9 cellular contexts compared by ENCODE assay signal in the genomic region with DNA sequence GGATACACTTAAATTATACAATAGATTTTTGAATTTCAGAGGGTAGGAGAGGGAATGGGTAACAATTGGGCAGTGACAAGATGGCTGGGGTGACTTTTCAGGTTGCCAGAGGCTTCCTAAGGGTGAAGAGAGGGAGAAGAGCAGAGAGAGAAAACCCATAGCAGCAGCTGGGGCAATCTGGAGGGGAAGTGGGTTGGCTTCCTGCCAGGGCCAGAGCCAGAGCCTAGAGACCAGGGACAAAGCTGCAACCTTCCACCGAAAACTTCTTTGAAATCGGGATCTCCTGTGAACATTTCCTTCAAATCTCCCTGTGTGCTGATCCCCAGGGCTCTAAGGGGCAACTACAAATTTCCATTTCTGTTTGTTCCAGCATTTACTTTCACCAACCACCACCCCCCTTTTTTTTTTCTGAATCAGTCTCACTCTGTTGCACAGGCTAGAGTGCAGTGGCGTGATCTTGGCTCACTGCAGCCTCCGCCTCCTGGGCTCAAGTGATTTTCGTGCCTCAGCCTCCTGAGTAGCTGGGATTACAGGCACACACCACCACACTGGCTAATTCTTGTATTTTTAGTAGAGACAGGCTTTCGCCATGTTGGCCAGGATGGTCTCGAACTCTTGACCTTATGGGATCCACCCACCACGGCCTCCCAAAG. TPM values are rescaled to one million over a fixed set of nuclear protein-coding genes. Genes with fewer than 3 reads are reported as not detected.
DNase-seq lines count a peak whose midpoint lies in the region; ATAC-seq and TF ChIP-seq lines count a peak whose summit lies in the region.
"Had no signal": no experiment of that assay in that cellular context is flagged by ENCODE, and none has a peak within 500 bp of the region (broad histone marks: within the 10 kb centered on the region; RNA-seq: fewer than 3 reads in every experiment).

No MANE protein-coding gene starts in this region.

- CTCF ChIA-PET in naive thymus-derived CD4-positive, alpha-beta T cell (lab: Charles Lee): interaction anchor here (0.8 to 2.3 kb wide), 2 partner anchors 12 to 27 kb away, joined by 3 to 6 read pairs; partner anchors contain the start of gene KHK
- CTCF ChIA-PET in PC-9 (lab: Charles Lee): no interaction called here

- no peaks in the 10 kb centered on the region for H3K27me3 Mint-ChIP-seq in naive thymus-derived CD4-positive, alpha-beta T cell

- H3K4me1 ChIP-seq in naive thymus-derived CD4-positive, alpha-beta T cell (ENCODE audit: control insufficient read depth in 2 of 2, insufficient read depth in 2 of 2, low read length in 2 of 2): peaks cover 21 to 26% of the 10 kb centered on the region in 2 donors
- H3K4me1 ChIP-seq in PC-9 (replicated peaks; ENCODE audit: insufficient read depth): peaks cover 3% of the 10 kb centered on the region

- H4K20me1 ChIP-seq in PC-9 (ENCODE audit: insufficient read depth): no peaks in the 10 kb centered on the region

- peaks cover 0 to 11% (median 0%) of the 10 kb centered on the region in 5 donors for H3K36me3 Mint-ChIP-seq in naive thymus-derived CD4-positive, alpha-beta T cell

- H3K79me2 ChIP-seq in PC-9 (ENCODE audit: low read depth): peaks cover 10% of the 10 kb centered on the region

- H3K36me3 ChIP-seq in GM06990 (ENCODE audit: control insufficient read depth, insufficient read depth, low read length): no peaks in the 10 kb centered on the region
- peaks cover 0 to 7% (median 0%) of the 10 kb centered on the region in 3 experiments for H3K36me3 ChIP-seq in naive thymus-derived CD4-positive, alpha-beta T cell (ENCODE audit: control insufficient read depth in 2 of 3, insufficient read depth in 3 of 3, low read length in 3 of 3)
- H3K36me3 ChIP-seq in PC-9 (ENCODE audit: low read depth): no peaks in the 10 kb centered on the region
- H3K36me3 ChIP-seq: right lobe of liver had no signal

- intact Hi-C loops in naive thymus-derived CD4-positive, alpha-beta T cell (cut with micrococcal nuclease): loop anchor here (1.0 to 10.0 kb wide), 3 partner anchors 24 to 1679 kb away; partner anchors contain the start of genes AGBL5 (in 1 of the 2), CCDC121 (in 1 of the 2), GPN1 (in 1 of the 2) and PPP1CB (in 1 of the 2)
- intact Hi-C loops in PC-9 (cut with micrococcal nuclease; ENCODE audit: unreplicated experiment): no loop called here

- peak overlapping the region; percentile 44 for H3K27ac ChIP-seq in naive thymus-derived CD4-positive, alpha-beta T cell (ENCODE audit: low read depth, low read length)
- H3K27ac ChIP-seq in PC-9: no peak overlapping the region

- ATAC-seq in naive thymus-derived CD4-positive, alpha-beta T cell: no peak
- ATAC-seq in GM18867 (IDR thresholded peaks at IDR 0.05; ENCODE audit: unreplicated experiment): no peak
- ATAC-seq: right lobe of liver had no signal

- no peak for TF ChIP-seq CTCF in GM06990 (IDR thresholded peaks at IDR 0.05; ENCODE audit: insufficient read depth, low read length, poor library complexity, severe bottlenecking)
- no peak for TF ChIP-seq CTCF in PC-9 (conservative IDR thresholded peaks at IDR 0.05)

- H2AFZ ChIP-seq in PC-9: no peak overlapping the region

- H3K4me3 Mint-ChIP-seq in naive thymus-derived CD4-positive, alpha-beta T cell: peak overlapping the region; percentile 48 to 84 (median 62)

- peak overlapping the region; percentile 63 to 95 (median 82) for H3K27ac Mint-ChIP-seq in naive thymus-derived CD4-positive, alpha-beta T cell

- H3K4me1 Mint-ChIP-seq in naive thymus-derived CD4-positive, alpha-beta T cell: peaks cover 35 to 66% (median 61%) of the 10 kb centered on the region in 7 donors

- in situ Hi-C loops in G401 (cut with HindIII; ENCODE audit: low sequenced_read_pairs): no loop called here

- H3K4me3 ChIP-seq in GM06990 (replicated peaks; ENCODE audit: low read depth, low read length) (no peak overlapping the region), PC-9 (no peak overlapping the region)
- no peak overlapping the region for H3K4me3 ChIP-seq in naive thymus-derived CD4-positive, alpha-beta T cell (ENCODE audit: low read length)
- H3K4me3 ChIP-seq: right lobe of liver had no signal

- H3K9me2 ChIP-seq in PC-9 (ENCODE audit: insufficient read depth): no peaks in the 10 kb centered on the region

- no peaks in the 10 kb centered on the region for H3K9me3 ChIP-seq in naive thymus-derived CD4-positive, alpha-beta T cell (ENCODE audit: control insufficient read depth in 2 of 3, low read length in 3 of 3)
- no peaks in the 10 kb centered on the region for H3K9me3 ChIP-seq in PC-9 (ENCODE audit: insufficient read depth, low read depth)
- H3K9me3 ChIP-seq: right lobe of liver had no signal

- DNase-seq in GM06990 (ENCODE audit: extremely low read depth, insufficient read length): peak; percentile 52
- peak; percentile 52 for DNase-seq in NCI-H69 (lab: John Stamatoyannopoulos, UW)
- DNase-seq in activated gamma-delta T cell treated with anti-CD3 and anti-CD28 coated beads, Interleukin-2, amount 50 U/mL, for 16 hours (ENCODE audit: low read depth): peak; percentile 30
- DNase-seq in naive thymus-derived CD4-positive, alpha-beta T cell: peak in 8 of 9 donors; percentile 47 to 69 (median 62)
- DNase-seq in PC-9: no peak
- DNase-seq in G401 (ENCODE audit: low spot score): no peak
- DNase-seq in midbrain (lab: John Stamatoyannopoulos, UW): no peak

- H3K27me3 ChIP-seq in GM06990 (replicated peaks; ENCODE audit: control insufficient read depth, insufficient read depth, low read length) (no peaks in the 10 kb centered on the region), PC-9 (ENCODE audit: insufficient read depth, low read depth) (peaks cover 18% of the 10 kb centered on the region)
- H3K27me3 ChIP-seq in naive thymus-derived CD4-positive, alpha-beta T cell (ENCODE audit: control insufficient read depth in 2 of 2, insufficient read depth in 2 of 2, low read length in 2 of 2): no peaks in the 10 kb centered on the region
- H3K27me3 ChIP-seq: right lobe of liver had no signal

- peaks cover 9% of the 10 kb centered on the region; the same call in 1 of the 2 replicates for H3F3A ChIP-seq in PC-9 (ENCODE audit: insufficient read depth, low read depth)

- no TSS peak for BruUV-seq in PC-9 (replicated peaks; lab: Mats Ljungman, UMichigan)

- H3K4me2 ChIP-seq in PC-9: no peak overlapping the region

- POLR2A ChIA-PET in naive thymus-derived CD4-positive, alpha-beta T cell (lab: Charles Lee): interaction anchor here (6.1 to 11.3 kb wide), 2 partner anchors 10 to 22 kb away, joined by 134 to 216 read pairs; partner anchors contain the start of genes AGBL5 and KHK
- POLR2A ChIA-PET in PC-9 (lab: Charles Lee; ENCODE audit: unreplicated experiment): no interaction called here

- no peaks in the 10 kb centered on the region for H3K9me3 Mint-ChIP-seq in naive thymus-derived CD4-positive, alpha-beta T cell

RNA-seq across cellular contexts. Expression of gene EMILIN1, which starts 3.1 kb away (rescaled TPM):
- 1 to 10 TPM in 1 of 5 experiments, under 1 TPM in 4; 0.35 to 1.4 (median 0.61) TPM for total RNA-seq in naive thymus-derived CD4-positive, alpha-beta T cell
- polyA plus RNA-seq in naive thymus-derived CD4-positive, alpha-beta T cell: 1 to 10 TPM in 1 of 2 donors, under 1 TPM in 1; 0.89 to 1.1 TPM
- 0.83 and 1.6 TPM in 2 replicates for total RNA-seq in PC-9 (2021)
- 2.3 and 3.9 TPM in 2 replicates for total RNA-seq in G401 (2014; rRNA removed; shearing (Covaris generic))

RNA-seq across cellular contexts. Expression of gene OST4, which starts 3.9 kb away (rescaled TPM):
- total RNA-seq in naive thymus-derived CD4-positive, alpha-beta T cell: 100 to 1,000 TPM; 241 to 398 (median 263) TPM
- 100 to 1,000 TPM; 747 to 884 TPM for polyA plus RNA-seq in naive thymus-derived CD4-positive, alpha-beta T cell
- 165 and 166 TPM in 2 replicates for total RNA-seq in PC-9 (2021)
- total RNA-seq in G401 (2014; rRNA removed; shearing (Covaris generic)): 339 and 392 TPM in 2 replicates

RNA-seq across cellular contexts. Expression of gene KHK, which starts 11.2 kb away (rescaled TPM):
- total RNA-seq in naive thymus-derived CD4-positive, alpha-beta T cell: 10 to 100 TPM in 1 of 5 experiments, 1 to 10 TPM in 4; 5.8 to 13.8 (median 6.2) TPM
- 1 to 10 TPM; 7.6 to 8.8 TPM for polyA plus RNA-seq in naive thymus-derived CD4-positive, alpha-beta T cell
- total RNA-seq in PC-9 (2021): 4.4 and 10.4 TPM in 2 replicates
- 2.4 and 7.3 TPM in 2 replicates for total RNA-seq in G401 (2014; rRNA removed; shearing (Covaris generic))

RNA-seq across cellular contexts. Expression of gene AGBL5, which starts 23.9 kb away (rescaled TPM):
- 10 to 100 TPM in 4 of 5 experiments, 1 to 10 TPM in 1; 7.6 to 15.7 (median 12.4) TPM for total RNA-seq in naive thymus-derived CD4-positive, alpha-beta T cell
- 10 to 100 TPM in 1 of 2 donors, 1 to 10 TPM in 1; 8.0 to 10.4 TPM for polyA plus RNA-seq in naive thymus-derived CD4-positive, alpha-beta T cell
- total RNA-seq in PC-9 (2021): 63.2 and 64.0 TPM in 2 replicates
- 59.4 and 68.2 TPM in 2 replicates for total RNA-seq in G401 (2014; rRNA removed; shearing (Covaris generic))

RNA-seq across cellular contexts. Expression of gene TMEM214, which starts 42.6 kb away (rescaled TPM):
- 100 to 1,000 TPM in 1 of 5 experiments, 10 to 100 TPM in 4; 36.7 to 114 (median 67.5) TPM for total RNA-seq in naive thymus-derived CD4-positive, alpha-beta T cell
- polyA plus RNA-seq in naive thymus-derived CD4-positive, alpha-beta T cell: 10 to 100 TPM; 18.6 to 32.5 TPM
- total RNA-seq in PC-9 (2021): 60.9 and 65.6 TPM in 2 replicates
- 34.7 and 37.0 TPM in 2 replicates for total RNA-seq in G401 (2014; rRNA removed; shearing (Covaris generic))

Comparison
In these comparisons a context has a peak if more than half of its experiments do, and no peak if none do; other contexts are left out.
1. DNase-seq: peak in GM06990 (single experiment), NCI-H69 (single experiment), activated gamma-delta T cell treated with anti-CD3 and anti-CD28 coated beads, Interleukin-2, amount 50 U/mL, for 16 hours (single experiment) and naive thymus-derived CD4-positive, alpha-beta T cell (8 of 9); none in PC-9 (0 of 2), G401 (single experiment) and midbrain (single experiment).